Comparison of ENCODE assay signal across 1 cellular context in the genomic region with DNA sequence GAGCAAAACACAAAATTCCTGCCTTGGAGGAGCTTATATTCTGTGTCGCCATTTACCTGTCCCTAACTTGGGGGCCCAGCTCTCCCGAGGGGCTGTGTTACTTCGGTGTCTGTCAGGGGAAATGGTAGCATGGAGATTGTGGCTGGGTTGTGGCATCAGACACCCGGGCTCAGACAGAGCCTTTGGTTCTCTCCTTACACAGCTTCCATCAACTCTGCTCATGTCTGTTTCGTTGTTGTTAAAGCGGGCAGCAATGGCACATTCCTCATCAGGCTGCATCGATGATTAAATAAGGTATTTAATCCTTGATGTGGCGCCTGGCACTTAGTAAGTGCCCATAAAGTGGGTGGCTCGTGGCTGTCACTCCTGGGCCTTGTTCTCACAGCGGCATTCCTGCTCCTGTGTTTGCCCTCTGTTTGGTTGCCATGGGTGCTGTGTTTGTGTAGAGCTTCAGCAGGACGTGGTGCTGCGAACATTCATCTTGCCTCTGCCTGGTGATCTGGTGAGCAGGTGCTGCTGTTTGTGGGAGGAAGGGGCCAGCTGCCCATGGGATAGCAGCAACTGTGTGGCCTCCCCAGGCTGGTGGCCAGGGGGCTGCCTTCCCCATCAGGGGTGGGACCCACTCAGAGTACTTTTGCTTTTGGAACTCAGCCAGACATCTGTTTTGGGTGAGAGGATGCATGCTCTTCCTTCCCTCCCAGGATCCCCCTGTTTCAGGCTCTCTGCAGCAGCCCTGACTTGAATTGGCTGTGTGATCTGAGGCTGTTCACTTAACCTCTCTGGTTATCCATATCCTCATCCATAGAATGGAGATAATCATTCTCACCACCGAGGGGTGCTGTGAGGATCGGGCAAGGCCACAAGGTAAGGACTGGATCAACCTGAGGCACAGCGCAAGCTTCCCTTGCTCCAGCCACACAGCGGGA.
TF ChIP-seq lines count a peak whose summit lies in the region.

No MANE protein-coding gene starts in this region.

TF ChIP-seq in HepG2, 621 proteins besides CTCF, POLR2A, EP300 and RAD21 (continued from another document):
- no peak for TF ChIP-seq ZNF724P (CRISPR knock-in tag; IDR thresholded peaks at IDR 0.05; ENCODE audit: borderline replicate concordance)
- no peak for TF ChIP-seq HMG20B (CRISPR knock-in tag; conservative IDR thresholded peaks at IDR 0.05)
- TF ChIP-seq ZNF879 (CRISPR knock-in tag; IDR thresholded peaks at IDR 0.05), result no peak
- peak; percentile 84 for TF ChIP-seq ZNF768 (CRISPR knock-in tag; IDR thresholded peaks at IDR 0.05)
- TF ChIP-seq PTBP1 (IDR thresholded peaks at IDR 0.05; ENCODE audit: low read depth, low read length, poor library complexity, severe bottlenecking), result no peak
- TF ChIP-seq, protein P1, sequence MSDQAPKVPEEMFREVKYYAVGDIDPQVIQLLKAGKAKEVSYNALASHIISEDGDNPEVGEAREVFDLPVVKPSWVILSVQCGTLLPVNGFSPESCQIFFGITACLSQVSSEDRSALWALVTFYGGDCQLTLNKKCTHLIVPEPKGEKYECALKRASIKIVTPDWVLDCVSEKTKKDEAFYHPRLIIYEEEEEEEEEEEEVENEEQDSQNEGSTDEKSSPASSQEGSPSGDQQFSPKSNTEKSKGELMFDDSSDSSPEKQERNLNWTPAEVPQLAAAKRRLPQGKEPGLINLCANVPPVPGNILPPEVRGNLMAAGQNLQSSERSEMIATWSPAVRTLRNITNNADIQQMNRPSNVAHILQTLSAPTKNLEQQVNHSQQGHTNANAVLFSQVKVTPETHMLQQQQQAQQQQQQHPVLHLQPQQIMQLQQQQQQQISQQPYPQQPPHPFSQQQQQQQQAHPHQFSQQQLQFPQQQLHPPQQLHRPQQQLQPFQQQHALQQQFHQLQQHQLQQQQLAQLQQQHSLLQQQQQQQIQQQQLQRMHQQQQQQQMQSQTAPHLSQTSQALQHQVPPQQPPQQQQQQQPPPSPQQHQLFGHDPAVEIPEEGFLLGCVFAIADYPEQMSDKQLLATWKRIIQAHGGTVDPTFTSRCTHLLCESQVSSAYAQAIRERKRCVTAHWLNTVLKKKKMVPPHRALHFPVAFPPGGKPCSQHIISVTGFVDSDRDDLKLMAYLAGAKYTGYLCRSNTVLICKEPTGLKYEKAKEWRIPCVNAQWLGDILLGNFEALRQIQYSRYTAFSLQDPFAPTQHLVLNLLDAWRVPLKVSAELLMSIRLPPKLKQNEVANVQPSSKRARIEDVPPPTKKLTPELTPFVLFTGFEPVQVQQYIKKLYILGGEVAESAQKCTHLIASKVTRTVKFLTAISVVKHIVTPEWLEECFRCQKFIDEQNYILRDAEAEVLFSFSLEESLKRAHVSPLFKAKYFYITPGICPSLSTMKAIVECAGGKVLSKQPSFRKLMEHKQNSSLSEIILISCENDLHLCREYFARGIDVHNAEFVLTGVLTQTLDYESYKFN (CRISPR knock-in tag; conservative IDR thresholded peaks at IDR 0.05), result no peak
- no peak for TF ChIP-seq WIZ (CRISPR knock-in tag; IDR thresholded peaks at IDR 0.05)
- TF ChIP-seq MIER2 (CRISPR knock-in tag; IDR thresholded peaks at IDR 0.05), result no peak
- no peak for TF ChIP-seq KLF6 (CRISPR knock-in tag; IDR thresholded peaks at IDR 0.05)
- peak; percentile 37; the same call in 1 of the 3 replicates for TF ChIP-seq MXI1 (IDR thresholded peaks at IDR 0.05; ENCODE audit: borderline replicate concordance, low read depth, low read length)
- TF ChIP-seq RFX1 (IDR thresholded peaks at IDR 0.05), result peak; percentile 73; the same call in 1 of the 2 replicates
- no peak for TF ChIP-seq ZFX (CRISPR knock-in tag; IDR thresholded peaks at IDR 0.05; ENCODE audit: low read depth)
- no peak for TF ChIP-seq ZBTB1 (CRISPR knock-in tag; IDR thresholded peaks at IDR 0.05; ENCODE audit: borderline replicate concordance)
- TF ChIP-seq ZNF12 (CRISPR knock-in tag; IDR thresholded peaks at IDR 0.05), result peak; percentile 98
- peak; percentile 73 for TF ChIP-seq RFX3 (CRISPR knock-in tag; IDR thresholded peaks at IDR 0.05)
- TF ChIP-seq ARHGAP35 (CRISPR knock-in tag; IDR thresholded peaks at IDR 0.05; ENCODE audit: borderline replicate concordance), result no peak
- TF ChIP-seq ZNF776 (CRISPR knock-in tag; IDR thresholded peaks at IDR 0.05), result no peak
- TF ChIP-seq EED (CRISPR knock-in tag; IDR thresholded peaks at IDR 0.05), result no peak
- no peak for TF ChIP-seq CEBPB (IDR thresholded peaks at IDR 0.05; ENCODE audit: borderline replicate concordance, low read depth, low read length)
- no peak for TF ChIP-seq GTF2F1 (IDR thresholded peaks at IDR 0.05; ENCODE audit: low read length)
- no peak for TF ChIP-seq SP1 (IDR thresholded peaks at IDR 0.05)
- TF ChIP-seq SP1 (CRISPR knock-in tag; IDR thresholded peaks at IDR 0.05), result no peak
